In the genomic region with DNA sequence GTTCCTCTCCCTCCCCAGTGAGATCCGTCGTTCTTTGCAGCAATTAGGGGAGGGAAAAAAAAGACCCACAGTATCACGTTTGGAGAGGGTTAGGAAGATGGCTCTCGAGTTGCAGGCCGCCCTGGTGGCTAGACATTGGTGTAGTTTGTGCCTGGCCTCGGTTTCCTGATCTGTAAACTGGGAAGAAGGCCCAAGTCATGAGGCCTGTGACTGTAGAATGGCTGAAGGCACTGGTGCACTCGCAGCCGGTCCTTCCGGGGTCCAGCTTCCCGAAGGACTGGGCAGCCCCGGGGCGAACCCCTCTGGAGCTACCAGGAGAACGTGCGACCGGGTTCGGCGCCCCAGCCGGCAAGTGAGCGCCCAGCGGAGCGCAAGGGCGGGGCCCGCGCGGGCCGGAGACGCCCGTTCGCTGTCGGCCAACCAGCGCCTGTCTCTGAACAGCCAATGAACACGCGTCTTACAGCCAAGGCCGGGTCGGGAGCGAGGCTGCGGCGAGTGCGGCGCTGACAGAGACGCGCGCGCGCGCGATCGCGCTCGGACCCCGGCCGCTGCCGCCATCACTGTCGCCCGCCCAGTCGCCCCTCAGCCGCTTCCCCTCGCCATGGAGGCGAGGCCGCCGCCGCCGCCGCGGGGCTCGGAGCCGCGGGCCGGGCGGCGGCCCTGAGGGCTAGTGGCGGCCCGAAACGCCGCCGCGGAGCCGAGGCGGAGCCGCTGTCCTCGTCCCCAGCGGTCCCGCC, we compare ENCODE assay signal across 8 cellular contexts. TPM values are rescaled to one million over a fixed set of nuclear protein-coding genes. Genes with fewer than 3 reads are reported as not detected.
DNase-seq lines count a peak whose midpoint lies in the region; ATAC-seq and TF ChIP-seq lines count a peak whose summit lies in the region.

A gene with protein sequence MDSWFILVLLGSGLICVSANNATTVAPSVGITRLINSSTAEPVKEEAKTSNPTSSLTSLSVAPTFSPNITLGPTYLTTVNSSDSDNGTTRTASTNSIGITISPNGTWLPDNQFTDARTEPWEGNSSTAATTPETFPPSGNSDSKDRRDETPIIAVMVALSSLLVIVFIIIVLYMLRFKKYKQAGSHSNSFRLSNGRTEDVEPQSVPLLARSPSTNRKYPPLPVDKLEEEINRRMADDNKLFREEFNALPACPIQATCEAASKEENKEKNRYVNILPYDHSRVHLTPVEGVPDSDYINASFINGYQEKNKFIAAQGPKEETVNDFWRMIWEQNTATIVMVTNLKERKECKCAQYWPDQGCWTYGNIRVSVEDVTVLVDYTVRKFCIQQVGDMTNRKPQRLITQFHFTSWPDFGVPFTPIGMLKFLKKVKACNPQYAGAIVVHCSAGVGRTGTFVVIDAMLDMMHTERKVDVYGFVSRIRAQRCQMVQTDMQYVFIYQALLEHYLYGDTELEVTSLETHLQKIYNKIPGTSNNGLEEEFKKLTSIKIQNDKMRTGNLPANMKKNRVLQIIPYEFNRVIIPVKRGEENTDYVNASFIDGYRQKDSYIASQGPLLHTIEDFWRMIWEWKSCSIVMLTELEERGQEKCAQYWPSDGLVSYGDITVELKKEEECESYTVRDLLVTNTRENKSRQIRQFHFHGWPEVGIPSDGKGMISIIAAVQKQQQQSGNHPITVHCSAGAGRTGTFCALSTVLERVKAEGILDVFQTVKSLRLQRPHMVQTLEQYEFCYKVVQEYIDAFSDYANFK (plus strand): TSS at position 472 of the 737 bp plus-strand sequence. CDS start 90,797 bp downstream, outside the sequence.

- H3K4me1 Mint-ChIP-seq in GM23338 (peaks cover 31% of the 10 kb centered on the region), natural killer cell (peaks cover 65 to 68% of the 10 kb centered on the region in 2 donors)
- H3K4me1 Mint-ChIP-seq in activated T-helper 17 cell treated with anti-CD3 and anti-CD28 coated beads, Interleukin-2, amount 50 U/mL, for 72 hours, result peaks cover 35% of the 10 kb centered on the region

- ATAC-seq in GM23338 (peak; percentile 83), natural killer cell (peak; percentile 89 to 97 (median 91))
- peak; percentile 98 for ATAC-seq in activated T-helper 17 cell treated with anti-CD3 and anti-CD28 coated beads, Interleukin-2, amount 50 U/mL, for 72 hours (replicated peaks)

- CTCF ChIA-PET in RWPE1 (lab: Yijun Ruan, JAX), result interaction anchor here (0.6 to 0.7 kb wide), 4 partner anchors 27 to 328 kb away, joined by 3 to 4 read pairs (median 3); no protein-coding TSS in a partner anchor

- peak within 1 kb of the TSS; percentile 72; the same call in 1 of the 2 replicates for H3K27ac ChIP-seq in GM23338 (ENCODE audit: low read depth)
- H3K27ac ChIP-seq in RWPE1, result peak within 1 kb of the TSS; percentile 72

- H3K4me3 Mint-ChIP-seq in GM23338 (peak within 1 kb of the TSS; percentile 91), natural killer cell (peak within 1 kb of the TSS; percentile 91)
- H3K4me3 Mint-ChIP-seq in activated T-helper 17 cell treated with anti-CD3 and anti-CD28 coated beads, Interleukin-2, amount 50 U/mL, for 72 hours, result peak within 1 kb of the TSS; percentile 96

- peak within 1 kb of the TSS; percentile 91 for H3K4me3 ChIP-seq in GM23338
- H3K4me3 ChIP-seq in fibroblast of mammary gland (ENCODE audit: control insufficient read depth, low read depth, low read length), result peak within 1 kb of the TSS; percentile 76

- H2AFZ ChIP-seq in GM23338, result peak within 1 kb of the TSS; percentile 100

- POLR2A ChIA-PET in RWPE1 (lab: Yijun Ruan, JAX; ENCODE audit: low non-redundant PET), result interaction anchor here (0.8 to 1.1 kb wide), 2 partner anchors 14 to 48 kb away, joined by 4 to 6 read pairs; no protein-coding TSS in a partner anchor

- peaks cover 43% of the 10 kb centered on the region for H3K79me2 ChIP-seq in GM23338 (replicated peaks; ENCODE audit: insufficient read depth)

- H3K27ac Mint-ChIP-seq in GM23338 (peak within 1 kb of the TSS; percentile 83), natural killer cell (peak within 1 kb of the TSS; percentile 74 to 85)
- peak within 1 kb of the TSS; percentile 90 for H3K27ac Mint-ChIP-seq in activated T-helper 17 cell treated with anti-CD3 and anti-CD28 coated beads, Interleukin-2, amount 50 U/mL, for 72 hours

- H3F3A ChIP-seq in GM23338 (replicated peaks; ENCODE audit: low read depth), result 0 out of 2 replicates have a peak, but pooled peaks cover 5% of the 10 kb centered on the region

- intact Hi-C loops in natural killer cell (cut with micrococcal nuclease), result loop anchor here (2.0 to 5.0 kb wide), 2 partner anchors 32 to 34 kb away; a partner anchor contains a TSS

- H3K27me3 ChIP-seq in GM23338 (ENCODE audit: insufficient read depth), result peaks cover 28% of the 10 kb centered on the region

- peaks cover 17% of the 10 kb centered on the region for H4K20me1 ChIP-seq in GM23338 (replicated peaks; ENCODE audit: insufficient read depth)

- no peaks in the 10 kb centered on the region for H3K36me3 ChIP-seq in GM23338 (ENCODE audit: insufficient read depth)

- H3K9me3 Mint-ChIP-seq in GM23338 (no peaks in the 10 kb centered on the region), natural killer cell (no peaks in the 10 kb centered on the region)
- no peaks in the 10 kb centered on the region for H3K9me3 Mint-ChIP-seq in activated T-helper 17 cell treated with anti-CD3 and anti-CD28 coated beads, Interleukin-2, amount 50 U/mL, for 72 hours

- peaks cover 7% of the 10 kb centered on the region for H3K36me3 Mint-ChIP-seq in GM23338 (ENCODE audit: low read depth)
- peaks cover 21% of the 10 kb centered on the region for H3K36me3 Mint-ChIP-seq in activated T-helper 17 cell treated with anti-CD3 and anti-CD28 coated beads, Interleukin-2, amount 50 U/mL, for 72 hours (ENCODE audit: low read depth)
- no peaks in the 10 kb centered on the region for H3K36me3 Mint-ChIP-seq in natural killer cell

- H3K27me3 Mint-ChIP-seq in GM23338 (ENCODE audit: insufficient read depth, low read depth, poor library complexity) (peaks cover 30% of the 10 kb centered on the region), natural killer cell (ENCODE audit: low read depth in 2 of 2) (no peaks in the 10 kb centered on the region)
- H3K27me3 Mint-ChIP-seq in activated T-helper 17 cell treated with anti-CD3 and anti-CD28 coated beads, Interleukin-2, amount 50 U/mL, for 72 hours, result no peaks in the 10 kb centered on the region

- DNase-seq in Daoy (ENCODE audit: low read depth) (peak; percentile 95), GM23338 (ENCODE audit: low spot score) (peak; percentile 95), LHCN-M2 (ENCODE audit: low read depth) (peak; percentile 85), RWPE1 (ENCODE audit: low spot score) (peak; percentile 98), fibroblast of mammary gland (ENCODE audit: low read depth) (peak; percentile 90), natural killer cell (peak; percentile 94)
- DNase-seq in stimulated activated naive CD4-positive, alpha-beta T cell (lab: John Stamatoyannopoulos, UW), result peak; percentile 76 to 91 (median 86)

- peak within 1 kb of the TSS; percentile 99 for H3K4me2 ChIP-seq in GM23338

- H3K9me2 ChIP-seq in GM23338 (ENCODE audit: insufficient read depth), result no peaks in the 10 kb centered on the region

- TF ChIP-seq CTCF in GM23338 (conservative IDR thresholded peaks at IDR 0.05; ENCODE audit: low read depth in 2 of 2) (no peak), RWPE1 (conservative IDR thresholded peaks at IDR 0.05; ENCODE audit: low read depth) (no peak), fibroblast of mammary gland (conservative IDR thresholded peaks at IDR 0.05; ENCODE audit: control insufficient read depth, insufficient read depth, low read depth, low read length) (no peak), natural killer cell (IDR thresholded peaks at IDR 0.05) (no peak)

- peaks cover 5% of the 10 kb centered on the region for H3K4me1 ChIP-seq in GM23338 (ENCODE audit: insufficient read depth)

TF ChIP-seq in GM23338, 12 proteins besides CTCF, POLR2A, EP300 and RAD21:
- TF ChIP-seq POLR2AphosphoS5 (IDR thresholded peaks at IDR 0.05; ENCODE audit: low read depth) (peak; percentile 95), CREB1 (CRISPR knock-in tag; IDR thresholded peaks at IDR 0.05; ENCODE audit: low read depth) (peak; percentile 26; the same call in 1 of the 2 replicates), EZH2phosphoT487 (IDR thresholded peaks at IDR 0.05; ENCODE audit: unreplicated experiment) (no peak)

RNA-seq across cellular contexts. Expression of the gene that starts here (rescaled TPM):
- total RNA-seq in Daoy (2014; rRNA removed; shearing (Covaris generic)), result 11.0 and 12.2 TPM in 2 replicates
- 37.8 and 43.9 TPM in 2 replicates for total RNA-seq in GM23338 (2014; rRNA removed; shearing (Covaris generic))
- 39.3 and 46.9 TPM in 2 replicates for polyA plus RNA-seq in GM23338 (2016; fragmentation: Nextera tagmentation; extraction: Ambion mirVana)
- total RNA-seq in LHCN-M2 (2014; rRNA removed), result 25.1 and 38.5 TPM in 2 replicates
- 28.3 TPM for polyA plus RNA-seq in LHCN-M2 (2012)
- total RNA-seq in activated T-helper 17 cell treated with anti-CD3 and anti-CD28 coated beads, Interleukin-2, amount 50 U/mL, for 72 hours, result 10 to 100 TPM; 40.0 to 46.5 TPM
- total RNA-seq in natural killer cell, result 100 to 1,000 TPM; 125 to 172 (median 141) TPM

Comparison
In these comparisons a context has a peak if more than half of its experiments do, and no peak if none do; other contexts are left out.
1. Peak in every context shown above with its lines: DNase-seq, ATAC-seq, H3K4me3 ChIP-seq and H3K27ac ChIP-seq.